11 cellular contexts compared by ENCODE assay signal in genomic region chr17:12730931-12731521, GRCh38. TPM values are rescaled to one million over a fixed set of nuclear protein-coding genes. Genes with fewer than 3 reads are reported as not detected.
DNase-seq lines count a peak whose midpoint lies in the region; ATAC-seq, FAIRE-seq and TF ChIP-seq lines count a peak whose summit lies in the region.
"Had no signal": no experiment of that assay in that cellular context is flagged by ENCODE, and none has a peak within 500 bp of the region (broad histone marks: within the 10 kb centered on the region; RNA-seq: fewer than 3 reads in every experiment).

No MANE protein-coding gene starts in this region.

- H3K4me1 ChIP-seq in HCT116 (ENCODE audit: control insufficient read depth in 1 of 2, insufficient read depth in 2 of 2, low read length in 2 of 2) (peaks cover 16 to 35% of the 10 kb centered on the region in 2 experiments), keratinocyte (ENCODE audit: control insufficient read depth, extremely low read depth, insufficient read depth, low read length) (peaks cover 4% of the 10 kb centered on the region), small intestine (ENCODE audit: control insufficient read depth in 2 of 2, insufficient read depth in 1 of 2, low read depth in 1 of 2, low read length in 1 of 2) (peaks cover 0 to 2% of the 10 kb centered on the region in 2 donors)
- H3K4me1 ChIP-seq: SJCRH30 had no signal

- H3K4me2 ChIP-seq in HCT116 (ENCODE audit: low read length) (peak overlapping the region; percentile 67), keratinocyte (ENCODE audit: control insufficient read depth, extremely low read depth, insufficient read depth, low read depth, low read length) (peak overlapping the region; percentile 6)

- CTCF ChIA-PET in HCT116 (lab: Charles Lee), result interaction anchor here (1.8 kb wide), 1 partner anchor 11 kb away, joined by 14 read pairs; no protein-coding TSS in a partner anchor

- no peaks in the 10 kb centered on the region for H3K27me3 ChIP-seq in HCT116 (ENCODE audit: insufficient read depth, low read length)
- H3K27me3 ChIP-seq in keratinocyte (ENCODE audit: control insufficient read depth, extremely low read depth, insufficient read depth, low read length), result no peaks in the 10 kb centered on the region
- no peaks in the 10 kb centered on the region for H3K27me3 ChIP-seq in small intestine (ENCODE audit: control insufficient read depth in 2 of 2, insufficient read depth in 2 of 2, low read length in 2 of 2)

- H4K20me1 ChIP-seq in HCT116 (ENCODE audit: insufficient read depth) (no peaks in the 10 kb centered on the region), keratinocyte (ENCODE audit: control insufficient read depth, extremely low read depth, insufficient read depth, low read length) (no peaks in the 10 kb centered on the region)

- BruUV-seq in HCT116 (replicated peaks; lab: Mats Ljungman, UMichigan), result no TSS peak

- FAIRE-seq in keratinocyte (lab: Jason Lieb, UNC) (no peak), small intestine (lab: Jason Lieb, UNC) (no peak)
- FAIRE-seq: H54 had no signal

- no peak for TF ChIP-seq POLR2A in HCT116 (IDR thresholded peaks at IDR 0.05; ENCODE audit: borderline replicate concordance, extremely low read depth, insufficient read depth, insufficient read length)

- RAD21 ChIA-PET in HCT116 (lab: Charles Lee; ENCODE audit: low non-redundant PET in 1 of 2, low total read pairs in 2 of 2, uncharacterized antibody in 2 of 2, unreplicated experiment in 2 of 2), result no interaction called here

- TF ChIP-seq RAD21 in HCT116 (IDR thresholded peaks at IDR 0.05; ENCODE audit: low read depth), result no peak

- peak; percentile 66 for DNase-seq in HCT116 (ENCODE audit: low read depth, low spot score)
- no peak for DNase-seq in keratinocyte (ENCODE audit: low read depth, low spot score)
- peak; percentile 98 for DNase-seq in small intestine
- DNase-seq in NOMO-1 treated with DMSO at 0.1 percent for 48 hours (lab: John Stamatoyannopoulos, UW; ENCODE audit: unreplicated experiment), result no peak
- DNase-seq in middle frontal gyrus (ENCODE audit: extremely low spot score, low spot score), result no peak
- DNase-seq in stimulated activated CD8-positive, alpha-beta memory T cell treated with anti-CD3 and anti-CD28 coated beads, Interleukin-4, amount 100 ng/mL, for 48 hours, result no peak
- DNase-seq: Kasumi-1, SJCRH30 had no signal

- H2AFZ ChIP-seq in HCT116 (ENCODE audit: low read depth, low read length, poor library complexity, severe bottlenecking) (peak overlapping the region; percentile 42), keratinocyte (ENCODE audit: control insufficient read depth, low read length) (no peak overlapping the region)

- TF ChIP-seq CTCF in HCT116 (IDR thresholded peaks at IDR 0.05 in 2 of 3, conservative IDR thresholded peaks at IDR 0.05 in 1 of 3; ENCODE audit: borderline replicate concordance in 1 of 3, insufficient read depth in 1 of 3, low read depth in 2 of 3, low read length in 2 of 3), result no peak
- no peak for TF ChIP-seq CTCF in keratinocyte (optimal IDR thresholded peaks at IDR 0.05 in 1 of 3, IDR thresholded peaks at IDR 0.05 in 1 of 3, conservative IDR thresholded peaks at IDR 0.05 in 1 of 3; ENCODE audit: extremely low read depth in 1 of 3, insufficient read depth in 2 of 3, low read length in 3 of 3)

- H3K9me3 ChIP-seq in HCT116 (ENCODE audit: control insufficient read depth in 1 of 2, insufficient read depth in 1 of 2, low read depth in 1 of 2, low read length in 2 of 2) (no peaks in the 10 kb centered on the region), keratinocyte (ENCODE audit: control insufficient read depth, low read depth, low read length) (no peaks in the 10 kb centered on the region), small intestine (ENCODE audit: control insufficient read depth, low read depth) (no peaks in the 10 kb centered on the region)
- H3K9me3 ChIP-seq: SJCRH30 had no signal

- dilution Hi-C loops in keratinocyte (cut with MboI; ENCODE audit: extremely low pct_ligation_motif_present, low sequenced_read_pairs), result no loop called here

- H3K9me2 ChIP-seq in HCT116 (ENCODE audit: insufficient read depth), result no peaks in the 10 kb centered on the region

- H3K9ac ChIP-seq in HCT116 (ENCODE audit: low read length) (no peak overlapping the region), keratinocyte (ENCODE audit: control insufficient read depth, extremely low read depth, insufficient read depth, low read length) (no peak overlapping the region)

- no peaks in the 10 kb centered on the region for H3K9me1 ChIP-seq in keratinocyte (ENCODE audit: control insufficient read depth, extremely low read depth, insufficient read depth, low read length)

- POLR2A ChIA-PET in HCT116 (lab: Charles Lee), result interaction anchor here (1.2 kb wide), 1 partner anchor 11 kb away, joined by 4 read pairs; no protein-coding TSS in a partner anchor

- H3K36me3 ChIP-seq in HCT116 (ENCODE audit: control insufficient read depth in 1 of 2, insufficient read depth in 2 of 2, low read length in 2 of 2) (no peaks in the 10 kb centered on the region), keratinocyte (ENCODE audit: control insufficient read depth in 2 of 2, extremely low read depth in 1 of 2, insufficient read depth in 2 of 2, low read length in 2 of 2) (no peaks in the 10 kb centered on the region), small intestine (ENCODE audit: control insufficient read depth in 2 of 2, insufficient read depth in 2 of 2, low read length in 2 of 2) (no peaks in the 10 kb centered on the region)
- H3K36me3 ChIP-seq: SJCRH30 had no signal

- H3K27ac ChIP-seq in HCT116 (ENCODE audit: low read depth, low read length) (peak overlapping the region; percentile 55), cingulate gyrus (ENCODE audit: low read depth, low read length) (peak overlapping the region; percentile 29), keratinocyte (ENCODE audit: control insufficient read depth, insufficient read depth, low read length) (no peak overlapping the region), small intestine (ENCODE audit: low read depth in 1 of 2, low read length in 1 of 2) (peak overlapping the region; percentile 83 to 87)
- H3K27ac ChIP-seq: SJCRH30 had no signal

- no peaks in the 10 kb centered on the region for H3K79me2 ChIP-seq in HCT116 (ENCODE audit: insufficient read depth, low read length)
- no peaks in the 10 kb centered on the region for H3K79me2 ChIP-seq in keratinocyte (ENCODE audit: control insufficient read depth, insufficient read depth, low read length)

- intact Hi-C loops in HCT116 (cut with micrococcal nuclease), result no loop called here

- H3K4me3 ChIP-seq in HCT116 (replicated peaks in 1 of 2; ENCODE audit: low read depth in 1 of 2, low read length in 2 of 2) (peak overlapping the region; percentile 10 to 37; a peak in 3 of 4 replicates), keratinocyte (ENCODE audit: control insufficient read depth in 2 of 3, extremely low read depth in 1 of 3, insufficient read depth in 2 of 3, low read depth in 1 of 3, low read length in 3 of 3) (no peak overlapping the region), small intestine (ENCODE audit: low read depth in 1 of 2, low read length in 2 of 2) (no peak overlapping the region)
- H3K4me3 ChIP-seq: SJCRH30 had no signal

- 9 to 22% (median 10%) methylated on average over 10 of the region's 10 CpGs for WGBS in small intestine, 3 donors

- peak; percentile 97 for ATAC-seq in HCT116
- no peak for ATAC-seq in GM21717 (IDR thresholded peaks at IDR 0.05; ENCODE audit: unreplicated experiment)

TF ChIP-seq in HCT116, 20 proteins besides CTCF, POLR2A, EP300 and RAD21 (continues in another document):
- TF ChIP-seq JUND (IDR thresholded peaks at IDR 0.05) (no peak), SRF (IDR thresholded peaks at IDR 0.05; ENCODE audit: low read depth) (no peak), EGR1 (IDR thresholded peaks at IDR 0.05; ENCODE audit: low read depth) (peak; percentile 84), SIN3A (IDR thresholded peaks at IDR 0.05; ENCODE audit: low read depth) (0 out of 2 replicates have a peak, but pooled peaks have one; percentile 44), SP1 (IDR thresholded peaks at IDR 0.05; ENCODE audit: low read depth) (peak; percentile 78), EZH2phosphoT487 (IDR thresholded peaks at IDR 0.05; ENCODE audit: borderline replicate concordance) (no peak), CBX3 (IDR thresholded peaks at IDR 0.05; ENCODE audit: low read depth) (no peak), ZBTB33 (IDR thresholded peaks at IDR 0.05; ENCODE audit: extremely low read depth, insufficient replicate concordance, low read length) (no peak), YY1 (IDR thresholded peaks at IDR 0.05; ENCODE audit: extremely low read depth, insufficient replicate concordance, low read depth, low read length) (no peak), CEBPB (IDR thresholded peaks at IDR 0.05; ENCODE audit: low read depth) (0 out of 2 replicates have a peak, but pooled peaks have one; percentile 22), ELF1 (IDR thresholded peaks at IDR 0.05; ENCODE audit: borderline replicate concordance, low read depth) (peak; percentile 49)

RNA-seq across cellular contexts. Expression of gene ARHGAP44, which starts 58.3 kb away (rescaled TPM):
- total RNA-seq in HCT116 (2021; ENCODE audit: unreplicated experiment), result 7.3 TPM
- 3.3 and 3.9 TPM in 2 replicates for polyA plus RNA-seq in HCT116 (2012)
- 1.9 to 2.2 TPM (median 2.2 TPM) in 3 replicates for polyA plus RNA-seq in keratinocyte
- polyA plus RNA-seq in keratinocyte (2011; ENCODE audit: low read depth), result 0.97 TPM
- polyA plus RNA-seq in keratinocyte (2011; cell fraction: cytosol; rRNA removed), result 2.9 and 3.1 TPM in 2 replicates
- 3.4 and 4.8 TPM in 2 replicates for polyA plus RNA-seq in keratinocyte (2011; cell fraction: nucleus; rRNA removed)
- 1.0 and 2.5 TPM in 2 replicates for polyA plus RNA-seq in keratinocyte (2012; ENCODE audit: low replicate concordance)
- 2.0 to 6.9 TPM (median 3.1 TPM) in 3 replicates for polyA minus RNA-seq in keratinocyte
- 1.7 TPM for polyA minus RNA-seq in keratinocyte (2011; cell fraction: cytosol; rRNA and poly(A)+ RNA removed)
- polyA minus RNA-seq in keratinocyte (2011; cell fraction: nucleus; rRNA and poly(A)+ RNA removed), result 3.5 and 5.6 TPM in 2 replicates
- polyA plus RNA-seq in small intestine, result 10 to 100 TPM in 1 of 3 donors, 1 to 10 TPM in 2; 5.9 to 12.3 (median 7.8) TPM

Comparison
In these comparisons a context has a peak if more than half of its experiments do, and no peak if none do; other contexts are left out.
1. DNase-seq: peak in HCT116 (single experiment) and small intestine (single experiment); none in keratinocyte (single experiment), NOMO-1 treated with DMSO at 0.1 percent for 48 hours (single experiment), middle frontal gyrus (single experiment) and stimulated activated CD8-positive, alpha-beta memory T cell treated with anti-CD3 and anti-CD28 coated beads, Interleukin-4, amount 100 ng/mL, for 48 hours (single experiment).
2. H3K4me3 ChIP-seq: peak in HCT116 (2 of 2); none in keratinocyte (0 of 3) and small intestine (0 of 2).